ENCODE assay signal across 34 cellular contexts in genomic region chr3:133781570-133781969, GRCh38. TPM values are rescaled to one million over a fixed set of nuclear protein-coding genes. Genes with fewer than 3 reads are reported as not detected.
"Had no signal": no experiment of that assay in that cellular context is flagged by ENCODE, and none has a peak within 500 bp of the region (broad histone marks: within the 10 kb centered on the region; RNA-seq: fewer than 3 reads in every experiment).

No MANE protein-coding gene starts in this region.

- H3K9me3 ChIP-seq: adrenal gland, ascending aorta, body of pancreas, breast epithelium had no signal

- DNase-seq: activated effector memory CD4-positive, alpha-beta T cell treated with anti-CD3 and anti-CD28 coated beads, Interleukin-2, amount 50 U/mL, for 16 hours; activated effector memory CD4-positive, alpha-beta T cell treated with Interleukin-2 at 50 U/mL for 16 hours; activated gamma-delta T cell; activated gamma-delta T cell treated with Interleukin-2 at 50 U/mL for 16 hours; activated naive CD4-positive, alpha-beta T cell; activated naive CD4-positive, alpha-beta T cell treated with anti-CD3 and anti-CD28 coated beads for 36 hours; activated naive CD4-positive, alpha-beta T cell treated with anti-CD3 and anti-CD28 coated beads, Interleukin-2, amount 10 ng/mL, durations not matched to agents 7 days and 5 days; activated naive CD4-positive, alpha-beta T cell treated with anti-CD3 and anti-CD28 coated beads, Interleukin-2, amount 50 U/mL, for 16 hours; activated naive CD4-positive, alpha-beta T cell treated with Interleukin-2 at 50 U/mL for 16 hours; activated naive CD8-positive, alpha-beta T cell treated with anti-CD3 and anti-CD28 coated beads for 36 hours; activated naive CD8-positive, alpha-beta T cell treated with anti-CD3 and anti-CD28 coated beads, Interleukin-2, amount 10 ng/mL, durations not matched to agents 7 days and 5 days; activated naive CD8-positive, alpha-beta T cell treated with anti-CD3 and anti-CD28 coated beads, Interleukin-2, amount 50 U/mL, for 24 hours; activated T-cell treated with anti-CD3 and anti-CD28 coated beads, Interleukin-2, amount 50 U/mL, for 1 hour; activated T-cell treated with anti-CD3 and anti-CD28 coated beads, Interleukin-2, amount 50 U/mL, for 24 hours; activated T-cell treated with anti-CD3 and anti-CD28 coated beads, Interleukin-2, amount 50 U/mL, for 4 hours; activated T-cell treated with anti-CD3 and anti-CD28 coated beads, Interleukin-2, amount 50 U/mL, for 48 hours; activated T-cell treated with anti-CD3 and anti-CD28 coated beads, Interleukin-2, amount 50 U/mL, for 72 hours; adrenal gland; amniotic stem cell; amygdala; anterior cingulate cortex; aorta; body of pancreas; brain microvascular endothelial cell; caudate nucleus; central memory CD4-positive, alpha-beta T cell; cerebellar nuclear complex had no signal

- H3K27me3 ChIP-seq: ascending aorta, body of pancreas, brain microvascular endothelial cell, breast epithelium, cardiac muscle cell had no signal

- H3K4me1 ChIP-seq: adrenal gland, ascending aorta, body of pancreas, breast epithelium had no signal

- H3K36me3 ChIP-seq: adrenal gland, ascending aorta, brain microvascular endothelial cell, breast epithelium, cardiac muscle cell had no signal

- ATAC-seq: activated naive CD4-positive, alpha-beta T cell treated with anti-CD3 and anti-CD28 coated beads, Interleukin-2, amount 50 U/mL, for 72 hours; activated naive CD8-positive, alpha-beta T cell treated with anti-CD3 and anti-CD28 coated beads, Interleukin-2, amount 50 U/mL, for 24 hours; activated T-cell treated with anti-CD3 and anti-CD28 coated beads, Interleukin-2, amount 50 U/mL, for 4 hours; activated T-cell treated with anti-CD3 and anti-CD28 coated beads, Interleukin-2, amount 50 U/mL, for 72 hours; activated T-helper 17 cell treated with anti-CD3 and anti-CD28 coated beads, Interleukin-2, amount 50 U/mL, for 72 hours; body of pancreas had no signal

- FAIRE-seq: bronchial epithelial cell had no signal

- H3K4me3 ChIP-seq: adrenal gland, ascending aorta, body of pancreas, breast epithelium, cardiac muscle cell had no signal

- H3K27ac ChIP-seq: adrenal gland, ascending aorta, body of pancreas, brain microvascular endothelial cell, breast epithelium, cardiac muscle cell had no signal

RNA-seq across cellular contexts. Expression of gene TF, which starts 35.4 kb away (rescaled TPM):
- total RNA-seq: activated T-helper 1 cell treated with anti-CD3 and anti-CD28 coated beads, Interleukin-12 subunit alpha, Interleukin-12 subunit beta, Interleukin-2, Interleukin-4 antibody, amounts not matched to agents 30 ng/mL and 10 ng/mL and 1 ng/mL, durations not matched to agents 14 hours and 24 hours and 36 hours had no signal
